Comparison of ENCODE assay signal across 18 cellular contexts in genomic region chr7:2143450-2143849, GRCh38.
DNase-seq lines count a peak whose midpoint lies in the region; ATAC-seq and TF ChIP-seq lines count a peak whose summit lies in the region.
"Had no signal": no experiment of that assay in that cellular context is flagged by ENCODE, and none has a peak within 500 bp of the region (broad histone marks: within the 10 kb centered on the region; RNA-seq: fewer than 3 reads in every experiment).

No MANE protein-coding gene starts in this region.

- no peaks in the 10 kb centered on the region for H4K20me1 ChIP-seq in BLaER1

- H3K9me3 Mint-ChIP-seq in glutamatergic neuron (ENCODE audit: unreplicated experiment) (peaks cover 13% of the 10 kb centered on the region), immature natural killer cell (no peaks in the 10 kb centered on the region)

- DNase-seq in NCI-H2171 treated with DMSO at 0.1 percent for 48 hours (lab: John Stamatoyannopoulos, UW) (peak; percentile 31), NCI-H2171 (lab: John Stamatoyannopoulos, UW) (no peak), NCI-H510A (lab: John Stamatoyannopoulos, UW) (peak; percentile 99), glutamatergic neuron (no peak), HUDEP-2 (lab: John Stamatoyannopoulos, UW; ENCODE audit: unreplicated experiment in 76 of 76) (no peak), immature natural killer cell (no peak)
- DNase-seq: AML-193; DMS53; Karpas-422; MV-4-11; NCI-H1105 treated with DMSO at 0.1 percent for 48 hours; NCI-H1694; NK-92 treated with Interleukin-12 subunit alpha and Interleukin-12 subunit beta, amount 100 ng/mL, for 24 hours; OCI-M1; SW 1271 had no signal

- H3K27ac Mint-ChIP-seq in glutamatergic neuron (ENCODE audit: unreplicated experiment) (peak overlapping the region; percentile 28), immature natural killer cell (no peak overlapping the region)

- peaks cover 33% of the 10 kb centered on the region for H3K4me1 Mint-ChIP-seq in glutamatergic neuron (ENCODE audit: low read depth, unreplicated experiment)
- H3K4me1 Mint-ChIP-seq in immature natural killer cell = peaks cover 3% of the 10 kb centered on the region in 2 donors

- H3K27me3 Mint-ChIP-seq in glutamatergic neuron (ENCODE audit: unreplicated experiment) (peaks cover 12% of the 10 kb centered on the region), immature natural killer cell (ENCODE audit: low read depth in 3 of 3) (no peaks in the 10 kb centered on the region)

- H3K9me3 ChIP-seq in BLaER1 = peaks cover 16% of the 10 kb centered on the region
- H3K9me3 ChIP-seq: SJSA1 had no signal

- peak overlapping the region; percentile 96 for H3K27ac ChIP-seq in BLaER1
- H3K27ac ChIP-seq: SJSA1 had no signal

- no peak for ATAC-seq in HG02973 (IDR thresholded peaks at IDR 0.05; ENCODE audit: unreplicated experiment)

- H3K4me2 ChIP-seq in BLaER1 = peak overlapping the region; percentile 96

- H3K9ac ChIP-seq in BLaER1 = peak overlapping the region; percentile 71; the same call in 1 of the 2 replicates

- TF ChIP-seq CTCF in glutamatergic neuron (IDR thresholded peaks at IDR 0.05; ENCODE audit: partially characterized antibody, unreplicated experiment) = no peak

- H3K27me3 ChIP-seq in BLaER1 = no peaks in the 10 kb centered on the region
- H3K27me3 ChIP-seq: SJSA1 had no signal

- peaks cover 43% of the 10 kb centered on the region for H3K36me3 ChIP-seq in BLaER1

- H3K36me3 Mint-ChIP-seq in glutamatergic neuron (ENCODE audit: unreplicated experiment) (no peaks in the 10 kb centered on the region), immature natural killer cell (peaks cover 0 to 15% (median 14%) of the 10 kb centered on the region in 3 donors)

- H3K4me3 Mint-ChIP-seq in glutamatergic neuron (ENCODE audit: unreplicated experiment) (no peak overlapping the region), immature natural killer cell (no peak overlapping the region)

- peak overlapping the region; percentile 29; the same call in 1 of the 2 replicates for H3K4me3 ChIP-seq in BLaER1
- H3K4me3 ChIP-seq: SJSA1 had no signal

- peaks cover 100% of the 10 kb centered on the region for H3K4me1 ChIP-seq in BLaER1
- H3K4me1 ChIP-seq: SJSA1 had no signal

Comparison
In these comparisons a context has a peak if more than half of its experiments do, and no peak if none do; other contexts are left out.
1. DNase-seq: peak in NCI-H2171 treated with DMSO at 0.1 percent for 48 hours (single experiment) and NCI-H510A (single experiment); none in NCI-H2171 (single experiment), glutamatergic neuron (single experiment), HUDEP-2 (0 of 76) and immature natural killer cell (0 of 3).